In the genomic region with DNA sequence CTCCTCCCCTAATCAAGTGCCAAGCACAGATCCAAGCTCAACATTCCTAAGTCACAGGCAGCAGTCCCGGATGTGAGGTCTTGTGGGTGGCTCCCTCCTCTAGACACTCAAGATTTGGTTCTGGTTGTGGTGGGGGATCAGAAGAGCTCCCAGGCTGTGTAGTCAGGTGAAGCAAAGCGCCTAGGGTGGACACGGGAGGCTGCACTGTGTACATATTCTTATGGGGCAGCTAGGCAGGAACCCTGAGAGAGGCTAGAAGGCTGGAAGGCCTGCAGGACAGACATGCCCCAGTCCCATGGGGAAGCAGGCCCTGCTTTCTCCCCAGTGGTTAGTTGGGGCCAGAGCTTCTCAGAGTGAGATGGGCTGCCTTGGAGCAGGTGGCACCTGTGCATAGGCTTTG, we compare ENCODE assay signal across 8 cellular contexts.
"Had no signal": no experiment of that assay in that cellular context is flagged by ENCODE, and none has a peak within 500 bp of the region (broad histone marks: within the 10 kb centered on the region; RNA-seq: fewer than 3 reads in every experiment).

No MANE protein-coding gene starts in this region.

- ATAC-seq: HCT116, HepG2 had no signal

- DNase-seq: GM23248, GOT3, H7, HFFc6, Karpas-422, KBM-7 had no signal
